Comparison of ENCODE assay signal across 21 cellular contexts in the genomic region with DNA sequence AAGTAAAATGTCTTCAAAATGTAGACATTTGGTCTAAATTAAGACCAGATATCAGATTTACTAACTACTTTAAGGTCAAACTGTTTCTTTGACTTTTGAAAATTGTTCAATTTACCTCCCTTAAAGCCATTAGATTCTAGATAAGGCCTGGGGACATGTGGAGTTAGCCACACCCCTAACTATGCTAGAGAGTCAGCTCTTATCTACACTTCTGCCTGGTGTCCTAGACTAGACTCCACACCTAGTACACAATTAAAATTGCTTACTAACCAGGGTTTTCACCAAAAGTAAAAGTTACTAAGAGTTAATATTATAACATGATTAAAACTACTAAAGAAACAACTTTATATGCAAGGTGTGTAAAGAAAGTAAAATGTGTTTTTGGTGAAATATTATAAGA. TPM values are rescaled to one million over a fixed set of nuclear protein-coding genes. Genes with fewer than 3 reads are reported as not detected.
DNase-seq lines count a peak whose midpoint lies in the region; ATAC-seq, FAIRE-seq and TF ChIP-seq lines count a peak whose summit lies in the region.
"Had no signal": no experiment of that assay in that cellular context is flagged by ENCODE, and none has a peak within 500 bp of the region (broad histone marks: within the 10 kb centered on the region; RNA-seq: fewer than 3 reads in every experiment).

No MANE protein-coding gene starts in this region.

- no peak for TF ChIP-seq POLR2A in K562 (conservative IDR thresholded peaks at IDR 0.05)

- ATAC-seq in SK-N-SH treated with all-trans-retinoic acid at 6 μM for 48 hours (no peak), K562 (peak; percentile 85)
- ATAC-seq: HCT116 had no signal

- DNase-seq in SK-N-SH (no peak), K562 (ENCODE audit: extremely low read depth in 1 of 4, low spot score in 3 of 4) (peak in 3 of 4 experiments; percentile 16 to 59 (median 17)), mesendoderm (peak; percentile 70), GM10266 (ENCODE audit: extremely low spot score) (no peak)
- DNase-seq in stimulated activated naive CD4-positive, alpha-beta T cell (lab: John Stamatoyannopoulos, UW), result no peak
- DNase-seq in activated effector memory CD4-positive, alpha-beta T cell treated with Interleukin-2 at 50 U/mL for 16 hours, result no peak
- DNase-seq: 8988T; CD4-positive, alpha-beta memory T cell; DMS153; DMS79; GDM1; GOT3; H7; HFFc6 had no signal

- TF ChIP-seq CTCF in SK-N-SH (IDR thresholded peaks at IDR 0.05), result no peak
- no peak for TF ChIP-seq CTCF in K562 (IDR thresholded peaks at IDR 0.05 in 2 of 3, conservative IDR thresholded peaks at IDR 0.05 in 1 of 3; ENCODE audit: insufficient read depth in 2 of 3, low read depth in 1 of 3, low read length in 3 of 3)
- TF ChIP-seq CTCF in GM10266 (IDR thresholded peaks at IDR 0.05; ENCODE audit: control insufficient read depth, insufficient read depth, low read depth, missing control alignments), result no peak

- no TSS peak for BruUV-seq in K562 (replicated peaks; lab: Mats Ljungman, UMichigan)

- no peak overlapping the region for H4K8ac ChIP-seq in mesendoderm (ENCODE audit: low read depth, low read length)

- no peak overlapping the region for H3K4ac ChIP-seq in mesendoderm (ENCODE audit: low read depth, low read length)

- no peak overlapping the region for H2BK5ac ChIP-seq in mesendoderm (ENCODE audit: low read length)

- H3K4me3 ChIP-seq in SK-N-SH (ENCODE audit: low read depth in 2 of 2, low read length in 1 of 2) (no peak overlapping the region), K562 (no peak overlapping the region), mesendoderm (ENCODE audit: low read length) (no peak overlapping the region)
- H3K4me3 ChIP-seq: BLaER1 had no signal

- H3K9me3 ChIP-seq in SK-N-SH (no peaks in the 10 kb centered on the region), K562 (replicated peaks; ENCODE audit: control insufficient read depth, insufficient read depth, low read depth, low read length) (no peaks in the 10 kb centered on the region)
- H3K9me3 ChIP-seq: BLaER1 had no signal

- TF ChIP-seq EP300 in SK-N-SH (IDR thresholded peaks at IDR 0.05; ENCODE audit: borderline replicate concordance in 1 of 2, low read depth in 1 of 2, low read length in 1 of 2), result no peak
- no peak for TF ChIP-seq EP300 in K562 (IDR thresholded peaks at IDR 0.05; ENCODE audit: low read length)

- H2BK15ac ChIP-seq in mesendoderm (replicated peaks; ENCODE audit: low read depth), result no peak overlapping the region

- in situ Hi-C loops in K562 (cut with MboI), result no loop called here

- intact Hi-C loops in K562 (cut with micrococcal nuclease), result no loop called here

- H3K9ac ChIP-seq in SK-N-SH (no peak overlapping the region), K562 (ENCODE audit: insufficient read depth in 1 of 2, low read depth in 2 of 2, low read length in 2 of 2) (no peak overlapping the region), mesendoderm (ENCODE audit: low read length) (no peak overlapping the region)
- H3K9ac ChIP-seq: BLaER1 had no signal

- CTCF ChIA-PET in SK-N-SH (lab: Yijun Ruan, JAX) (interaction anchor here (0.9 kb wide), 1 partner anchor 13 kb away, joined by 5 read pairs; no protein-coding TSS in a partner anchor), K562 (lab: Yijun Ruan, JAX; ENCODE audit: low intra/inter-chr PET ratio) (interaction anchor here (0.7 kb wide), 1 partner anchor 253 kb away, joined by 3 read pairs; no protein-coding TSS in a partner anchor)

- H4K20me1 ChIP-seq in SK-N-SH (ENCODE audit: insufficient read depth) (no peaks in the 10 kb centered on the region), K562 (replicated peaks; ENCODE audit: control insufficient read depth, insufficient read depth, low read length) (no peaks in the 10 kb centered on the region)
- H4K20me1 ChIP-seq: BLaER1 had no signal

- no peak overlapping the region for H2BK120ac ChIP-seq in mesendoderm (ENCODE audit: low read depth, low read length)

- H3K79me1 ChIP-seq in mesendoderm (ENCODE audit: low read length), result no peaks in the 10 kb centered on the region

- H3K79me2 ChIP-seq in SK-N-SH (ENCODE audit: insufficient read depth) (no peaks in the 10 kb centered on the region), K562 (ENCODE audit: control insufficient read depth, insufficient read depth, low read length) (no peaks in the 10 kb centered on the region), mesendoderm (ENCODE audit: control insufficient read depth, insufficient read depth, low read length) (no peaks in the 10 kb centered on the region)

- H3K36me3 ChIP-seq in SK-N-SH (replicated peaks in 1 of 2; ENCODE audit: control insufficient read depth in 1 of 2, insufficient read depth in 2 of 2, low read length in 1 of 2) (no peaks in the 10 kb centered on the region), K562 (ENCODE audit: control insufficient read depth, insufficient read depth, low read length) (no peaks in the 10 kb centered on the region), mesendoderm (ENCODE audit: control insufficient read depth, insufficient read depth, low read length) (no peaks in the 10 kb centered on the region)
- H3K36me3 ChIP-seq: BLaER1 had no signal

- H3K56ac ChIP-seq in mesendoderm (ENCODE audit: low read length), result no peak overlapping the region

- H4K5ac ChIP-seq in mesendoderm (ENCODE audit: low read length), result no peak overlapping the region

- no peaks in the 10 kb centered on the region for H3K9me2 ChIP-seq in SK-N-SH

- no peak overlapping the region for H2AK5ac ChIP-seq in mesendoderm (ENCODE audit: low read length)

- H3K9me1 ChIP-seq in K562 (ENCODE audit: control insufficient read depth, insufficient read depth, low read length), result no peaks in the 10 kb centered on the region

- no peak overlapping the region for H3K23ac ChIP-seq in mesendoderm (ENCODE audit: low read length)

- H3K4me1 ChIP-seq in SK-N-SH (ENCODE audit: control insufficient read depth in 1 of 2, insufficient read depth in 2 of 2, low read depth in 1 of 2, low read length in 1 of 2) (no peaks in the 10 kb centered on the region), K562 (replicated peaks in 1 of 2; ENCODE audit: control insufficient read depth in 2 of 2, insufficient read depth in 2 of 2, low read length in 2 of 2) (no peaks in the 10 kb centered on the region), mesendoderm (ENCODE audit: control insufficient read depth, low read depth, low read length) (peaks cover 2% of the 10 kb centered on the region)
- H3K4me1 ChIP-seq: BLaER1 had no signal

- H3K27ac ChIP-seq in SK-N-SH (ENCODE audit: low read depth in 2 of 2, low read length in 1 of 2) (no peak overlapping the region; a peak in 1 of 4 replicates), K562 (ENCODE audit: extremely low read depth, low read depth, low read length) (no peak overlapping the region), mesendoderm (ENCODE audit: low read depth, low read length) (no peak overlapping the region)
- H3K27ac ChIP-seq: BLaER1 had no signal

- H3K4me2 ChIP-seq in SK-N-SH (no peak overlapping the region), K562 (ENCODE audit: insufficient read depth, low read length) (no peak overlapping the region), mesendoderm (ENCODE audit: low read length) (no peak overlapping the region)
- H3K4me2 ChIP-seq: BLaER1 had no signal

- H3K18ac ChIP-seq in mesendoderm (ENCODE audit: low read length), result no peak overlapping the region

- H2AFZ ChIP-seq in SK-N-SH (ENCODE audit: low read depth), result no peak overlapping the region
- no peak overlapping the region for H2AFZ ChIP-seq in K562 (ENCODE audit: low read depth, low read length)

- peaks cover 3% of the 10 kb centered on the region; the same call in 1 of the 2 replicates for H3K27me3 ChIP-seq in SK-N-SH (ENCODE audit: insufficient read depth)
- peaks cover 17 to 22% of the 10 kb centered on the region in 2 experiments; a peak in 4 of 5 replicates for H3K27me3 ChIP-seq in K562 (ENCODE audit: control insufficient read depth in 2 of 2, insufficient read depth in 2 of 2, low read length in 2 of 2)
- H3K27me3 ChIP-seq in mesendoderm (ENCODE audit: insufficient read depth, low read length, poor library complexity), result peaks cover 24% of the 10 kb centered on the region
- H3K27me3 ChIP-seq: BLaER1 had no signal

- no peak for FAIRE-seq in K562 (lab: Jason Lieb, UNC)

- POLR2A ChIA-PET in SK-N-SH (lab: Yijun Ruan, JAX), result no interaction called here
- POLR2A ChIA-PET in K562 (lab: Yijun Ruan, JAX), result interaction anchor here (2.1 kb wide), 1 partner anchor 11 kb away, joined by 8 read pairs; no protein-coding TSS in a partner anchor

- no peak for TF ChIP-seq RAD21 in SK-N-SH (IDR thresholded peaks at IDR 0.05; ENCODE audit: low read length)
- TF ChIP-seq RAD21 in K562 (CRISPR knock-in tag; conservative IDR thresholded peaks at IDR 0.05 in 1 of 2, IDR thresholded peaks at IDR 0.05 in 1 of 2), result no peak

- no peaks in the 10 kb centered on the region for H3F3A ChIP-seq in SK-N-SH (replicated peaks; ENCODE audit: insufficient read depth)

TF ChIP-seq in SK-N-SH, 30 proteins besides CTCF, POLR2A, EP300 and RAD21 (continues in another document):
- TF ChIP-seq EZH2phosphoT487 (IDR thresholded peaks at IDR 0.05; ENCODE audit: borderline replicate concordance, low read depth), result no peak

TF ChIP-seq in SK-N-SH treated with all-trans-retinoic acid at 6 μM for 48 hours, 23 proteins besides CTCF, POLR2A, EP300 and RAD21 (continues in another document):
- TF ChIP-seq ZFP30 (CRISPR knock-in tag; IDR thresholded peaks at IDR 0.05), result no peak

TF ChIP-seq in K562, 482 proteins besides CTCF, POLR2A, EP300 and RAD21 (continues in another document):
- peak; percentile 17; the same call in 1 of the 2 replicates for TF ChIP-seq ARID1B (IDR thresholded peaks at IDR 0.05)

RNA-seq across cellular contexts. Expression of gene DBX1, which starts 43.6 kb away (rescaled TPM):
- polyA plus RNA-seq in SK-N-SH (2012; rRNA removed), result not detected in 2 replicates
- polyA plus RNA-seq in SK-N-SH (2012; cell fraction: cytosol; rRNA removed), result not detected in 2 replicates
- polyA plus RNA-seq in SK-N-SH (2012; cell fraction: nucleus; rRNA removed), result not detected in 2 replicates
- total RNA-seq in K562 (2011; cell fraction: chromatin; rRNA removed; ENCODE audit: low replicate concordance), result not detected in 2 replicates
- total RNA-seq in K562 (2011; cell fraction: nucleolus; rRNA removed), result not detected in 2 replicates
- not detected in 2 replicates for total RNA-seq in K562 (2011; cell fraction: nucleoplasm; rRNA removed)
- not detected in 2 replicates for total RNA-seq in K562 (2014; rRNA removed)
- not detected in 2 replicates for total RNA-seq in K562 (2014; rRNA removed; fragmentation: Illumina TruSeq; extraction: Trizol)
- not detected in 2 replicates for total RNA-seq in K562 (2015; rRNA removed; fragmentation: Illumina TruSeq; extraction: Trizol)
- total RNA-seq in K562 (2021), result not detected in 2 replicates
- polyA plus RNA-seq in K562 (2011; rRNA removed), result not detected in 2 replicates
- polyA plus RNA-seq in K562 (2011; cell fraction: cytosol; rRNA removed), result not detected in 2 replicates
- not detected in 2 replicates for polyA plus RNA-seq in K562 (2011; cell fraction: nucleus; rRNA removed)
- polyA plus RNA-seq in K562 (2012), result not detected in 2 replicates
- not detected in 2 replicates for polyA plus RNA-seq in K562 (2014; fragmentation: Illumina TruSeq; extraction: Trizol)
- polyA plus RNA-seq in K562 (2014; fragmentation: Nextera tagmentation; extraction: Ambion mirVana), result not detected
- not detected in 2 replicates for polyA plus RNA-seq in K562 (2014; rRNA removed)
- not detected in 2 replicates for polyA minus RNA-seq in K562 (2011; rRNA and poly(A)+ RNA removed)
- not detected in 2 replicates for polyA minus RNA-seq in K562 (2011; cell fraction: cytosol; rRNA and poly(A)+ RNA removed)
- polyA minus RNA-seq in K562 (2011; cell fraction: nucleus; rRNA and poly(A)+ RNA removed), result not detected in 2 replicates
- 0.06 TPM for polyA plus RNA-seq in mesendoderm (2013, experiment 1 of 2)
- polyA plus RNA-seq in mesendoderm (2013, experiment 2 of 2), result 0.03 TPM
- total RNA-seq: A673; CD4-positive, alpha-beta memory T cell; Daoy; HFFc6 had no signal
- polyA plus RNA-seq: AG04450; CD14-positive monocyte; CD4-positive, alpha-beta memory T cell had no signal

Comparison
In these comparisons a context has a peak if more than half of its experiments do, and no peak if none do; other contexts are left out.
1. DNase-seq: peak in K562 (3 of 4) and mesendoderm (single experiment); none in SK-N-SH (single experiment), stimulated activated naive CD4-positive, alpha-beta T cell (0 of 6), GM10266 (single experiment) and activated effector memory CD4-positive, alpha-beta T cell treated with Interleukin-2 at 50 U/mL for 16 hours (single experiment).
2. Of the 27 proteins assayed by ChIP-seq in both K562 and SK-N-SH: peak only in K562: none; only in SK-N-SH: GATA2; in both: none; in neither: 26.